ENCODE assay signal across 8 cellular contexts in the genomic region with DNA sequence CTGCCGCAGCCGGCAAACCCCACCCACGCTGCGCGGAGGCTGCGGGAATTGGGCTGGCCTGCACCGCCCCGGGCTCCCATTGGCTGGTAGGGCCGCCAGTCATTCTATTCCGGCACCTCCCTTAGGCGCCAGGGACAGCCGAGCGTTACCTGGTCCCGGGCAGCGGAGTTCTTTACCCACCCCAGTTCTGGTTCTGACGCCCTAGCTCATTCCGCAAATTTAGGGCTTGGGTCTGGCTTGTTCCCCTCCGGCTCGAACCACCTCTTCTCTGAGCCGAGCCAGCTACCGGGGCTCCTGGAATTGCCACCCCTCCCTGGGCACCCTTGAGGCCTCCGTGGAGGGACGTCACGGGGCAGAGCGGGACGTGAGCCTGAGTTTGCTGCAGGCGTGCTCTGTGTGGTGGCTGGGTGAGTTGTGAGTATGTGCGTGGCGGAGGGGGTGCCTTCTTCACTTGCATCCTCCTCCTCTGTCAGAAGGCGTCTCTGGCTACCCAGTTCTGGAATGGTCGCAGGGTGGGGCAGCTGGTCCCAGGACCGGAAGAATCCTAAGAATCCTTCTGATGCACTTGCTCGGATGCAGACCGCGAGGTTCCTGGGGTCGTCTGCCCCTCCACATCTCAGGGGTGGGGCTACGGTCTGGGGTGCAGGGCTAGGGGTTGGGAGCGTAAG. TPM values are rescaled to one million over a fixed set of nuclear protein-coding genes. Genes with fewer than 3 reads are reported as not detected.
A peak's percentile ranks its signal among the peaks of the same experiment; 100 is the strongest.
DNase-seq lines count a peak whose midpoint lies in the region; ATAC-seq and FAIRE-seq lines count a peak whose summit lies in the region.

TSS of gene PDZD7 (minus strand) at position 2 of the 668 bp plus-strand sequence. CDS start 910 bp downstream, outside the sequence.
A gene with protein sequence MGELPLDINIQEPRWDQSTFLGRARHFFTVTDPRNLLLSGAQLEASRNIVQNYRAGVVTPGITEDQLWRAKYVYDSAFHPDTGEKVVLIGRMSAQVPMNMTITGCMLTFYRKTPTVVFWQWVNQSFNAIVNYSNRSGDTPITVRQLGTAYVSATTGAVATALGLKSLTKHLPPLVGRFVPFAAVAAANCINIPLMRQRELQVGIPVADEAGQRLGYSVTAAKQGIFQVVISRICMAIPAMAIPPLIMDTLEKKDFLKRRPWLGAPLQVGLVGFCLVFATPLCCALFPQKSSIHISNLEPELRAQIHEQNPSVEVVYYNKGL (plus strand): TSS at position 107 of the 668 bp plus-strand sequence. CDS start 3,461 bp downstream, outside the sequence.

- H3K4me1 Mint-ChIP-seq in activated T-helper 17 cell treated with anti-CD3 and anti-CD28 coated beads, Interleukin-2, amount 50 U/mL, for 72 hours, result peaks cover 13% of the 10 kb centered on the region
- peaks cover 15 to 26% (median 19%) of the 10 kb centered on the region in 4 donors for H3K4me1 Mint-ChIP-seq in naive thymus-derived CD8-positive, alpha-beta T cell
- peaks cover 27 to 30% of the 10 kb centered on the region in 2 donors for H3K4me1 Mint-ChIP-seq in stimulated activated naive B cell treated with anti-CD40 and anti-IgM and Interleukin-4, amounts not matched to agents 10 μg/mL and 1 μg/mL and 100 μg/mL, for 72 hours

- H3K27me3 Mint-ChIP-seq in activated T-helper 17 cell treated with anti-CD3 and anti-CD28 coated beads, Interleukin-2, amount 50 U/mL, for 72 hours, result no peaks in the 10 kb centered on the region
- peaks cover 0 to 3% (median 0%) of the 10 kb centered on the region in 5 donors for H3K27me3 Mint-ChIP-seq in naive thymus-derived CD8-positive, alpha-beta T cell
- H3K27me3 Mint-ChIP-seq in stimulated activated naive B cell treated with anti-CD40 and anti-IgM and Interleukin-4, amounts not matched to agents 10 μg/mL and 1 μg/mL and 100 μg/mL, for 72 hours, result peaks cover 29% of the 10 kb centered on the region in 2 donors

- POLR2A ChIA-PET in naive thymus-derived CD8-positive, alpha-beta T cell (lab: Charles Lee), result interaction anchor here (0.5 to 3.2 kb wide), 16 partner anchors 8 to 1421 kb away, joined by 3 to 34 read pairs (median 6); partner anchors contain the start of genes KAZALD1, LZTS2, MRPL43 and TWNK

- peak within 1 kb of the TSS; percentile 94 for H3K4me3 Mint-ChIP-seq in activated T-helper 17 cell treated with anti-CD3 and anti-CD28 coated beads, Interleukin-2, amount 50 U/mL, for 72 hours
- peak within 1 kb of the TSS; percentile 86 to 99 (median 93) for H3K4me3 Mint-ChIP-seq in naive thymus-derived CD8-positive, alpha-beta T cell
- H3K4me3 Mint-ChIP-seq in stimulated activated naive B cell treated with anti-CD40 and anti-IgM and Interleukin-4, amounts not matched to agents 10 μg/mL and 1 μg/mL and 100 μg/mL, for 72 hours, result peak within 1 kb of the TSS; percentile 76 to 90

- in situ Hi-C loops in KBM-7 (cut with MboI; ENCODE audit: low pct_unique_long_range_greater_than_20kb, low sequenced_read_pairs), result no loop called here

- DNase-seq in DMS153 (lab: John Stamatoyannopoulos, UW) (peak; percentile 71), KBM-7 (peak; percentile 92), RCC 7860 (ENCODE audit: low spot score) (peak; percentile 85), fibroblast of gingiva (ENCODE audit: low read depth) (peak; percentile 96)
- DNase-seq in naive thymus-derived CD8-positive, alpha-beta T cell, result peak; percentile 89 to 98 (median 96)
- DNase-seq in stimulated activated naive B cell treated with anti-CD40 and anti-IgM and Interleukin-4, amounts not matched to agents 10 μg/mL and 1 μg/mL and 100 μg/mL, for 72 hours, result peak; percentile 90

- FAIRE-seq in RCC 7860 (lab: Jason Lieb, UNC), result no peak

- H3K9me3 Mint-ChIP-seq in activated T-helper 17 cell treated with anti-CD3 and anti-CD28 coated beads, Interleukin-2, amount 50 U/mL, for 72 hours, result no peaks in the 10 kb centered on the region
- H3K9me3 Mint-ChIP-seq in naive thymus-derived CD8-positive, alpha-beta T cell, result no peaks in the 10 kb centered on the region
- H3K9me3 Mint-ChIP-seq in stimulated activated naive B cell treated with anti-CD40 and anti-IgM and Interleukin-4, amounts not matched to agents 10 μg/mL and 1 μg/mL and 100 μg/mL, for 72 hours, result no peaks in the 10 kb centered on the region

- peak; percentile 81 for ATAC-seq in GM21737 (IDR thresholded peaks at IDR 0.05; ENCODE audit: unreplicated experiment)
- ATAC-seq in activated T-helper 17 cell treated with anti-CD3 and anti-CD28 coated beads, Interleukin-2, amount 50 U/mL, for 72 hours (replicated peaks), result peak; percentile 78
- peak; percentile 80 to 83 for ATAC-seq in naive thymus-derived CD8-positive, alpha-beta T cell
- peak; percentile 84 to 91 for ATAC-seq in stimulated activated naive B cell treated with anti-CD40 and anti-IgM and Interleukin-4, amounts not matched to agents 10 μg/mL and 1 μg/mL and 100 μg/mL, for 72 hours (replicated peaks)

- peak within 1 kb of the TSS; percentile 94 for H3K27ac Mint-ChIP-seq in activated T-helper 17 cell treated with anti-CD3 and anti-CD28 coated beads, Interleukin-2, amount 50 U/mL, for 72 hours
- peak within 1 kb of the TSS; percentile 81 to 99 (median 97) for H3K27ac Mint-ChIP-seq in naive thymus-derived CD8-positive, alpha-beta T cell
- H3K27ac Mint-ChIP-seq in stimulated activated naive B cell treated with anti-CD40 and anti-IgM and Interleukin-4, amounts not matched to agents 10 μg/mL and 1 μg/mL and 100 μg/mL, for 72 hours, result peak within 1 kb of the TSS; percentile 90

- H3K36me3 Mint-ChIP-seq in activated T-helper 17 cell treated with anti-CD3 and anti-CD28 coated beads, Interleukin-2, amount 50 U/mL, for 72 hours (ENCODE audit: low read depth), result peaks cover 46% of the 10 kb centered on the region
- H3K36me3 Mint-ChIP-seq in naive thymus-derived CD8-positive, alpha-beta T cell, result peaks cover 0 to 11% (median 0%) of the 10 kb centered on the region in 3 donors
- peaks cover 0 to 3% of the 10 kb centered on the region in 2 donors for H3K36me3 Mint-ChIP-seq in stimulated activated naive B cell treated with anti-CD40 and anti-IgM and Interleukin-4, amounts not matched to agents 10 μg/mL and 1 μg/mL and 100 μg/mL, for 72 hours

RNA-seq across cellular contexts. Expression of gene PDZD7, which starts in this region (rescaled TPM):
- total RNA-seq in activated T-helper 17 cell treated with anti-CD3 and anti-CD28 coated beads, Interleukin-2, amount 50 U/mL, for 72 hours, result 1 to 10 TPM in 1 of 2 donors, under 1 TPM in 1; 0.48 to 2.9 TPM
- total RNA-seq in naive thymus-derived CD8-positive, alpha-beta T cell, result 1 to 10 TPM; 1.3 to 1.4 TPM
- polyA plus RNA-seq in naive thymus-derived CD8-positive, alpha-beta T cell, result 1 to 10 TPM in 1 of 3 donors, under 1 TPM in 2; 0.39 to 1.1 (median 0.89) TPM

RNA-seq across cellular contexts. Expression of the second gene that starts in this region (rescaled TPM):
- 100 to 1,000 TPM in 1 of 2 donors, 10 to 100 TPM in 1; 45.9 to 150 TPM for total RNA-seq in activated T-helper 17 cell treated with anti-CD3 and anti-CD28 coated beads, Interleukin-2, amount 50 U/mL, for 72 hours
- 10 to 100 TPM; 63.1 to 66.9 TPM for total RNA-seq in naive thymus-derived CD8-positive, alpha-beta T cell
- polyA plus RNA-seq in naive thymus-derived CD8-positive, alpha-beta T cell, result 10 to 100 TPM in 2 of 3 donors, 1 to 10 TPM in 1; 9.9 to 11.5 (median 11.2) TPM

Comparison
In these comparisons a context has a peak if more than half of its experiments do, and no peak if none do; other contexts are left out.
1. Peak in every context shown above with its lines: DNase-seq and ATAC-seq.